ENCODE assay signal across 25 cellular contexts in the genomic region with DNA sequence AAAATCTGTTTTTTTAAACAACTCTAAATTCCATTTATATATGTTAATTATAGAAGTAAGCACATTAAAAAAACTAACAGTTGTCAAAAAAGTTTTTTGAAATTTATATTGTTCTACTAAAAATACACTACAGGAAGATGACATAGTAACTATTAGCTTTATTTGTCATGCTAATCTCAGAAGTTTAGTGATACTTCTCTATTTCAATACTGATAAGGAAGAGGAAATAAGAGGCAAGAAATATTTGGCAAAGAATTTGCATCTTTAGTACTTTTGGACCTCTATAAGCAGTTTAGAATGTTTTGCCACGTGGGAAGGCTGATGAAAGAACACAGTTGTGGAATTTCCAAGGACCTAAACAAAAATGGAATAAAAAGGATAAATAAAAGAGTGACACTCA. TPM values are rescaled to one million over a fixed set of nuclear protein-coding genes. Genes with fewer than 3 reads are reported as not detected.
"Had no signal": no experiment of that assay in that cellular context is flagged by ENCODE, and none has a peak within 500 bp of the region (broad histone marks: within the 10 kb centered on the region; RNA-seq: fewer than 3 reads in every experiment).

No MANE protein-coding gene starts in this region.

- H3K4me1 ChIP-seq: foreskin keratinocyte, prostate gland had no signal

- ATAC-seq: activated CD8-positive, alpha-beta memory T cell treated with anti-CD3 and anti-CD28 coated beads, Interleukin-2, amount 10 ng/mL, durations not matched to agents 7 days and 5 days; activated T-helper 17 cell treated with anti-CD3 and anti-CD28 coated beads, Interleukin-2, amount 50 U/mL, for 72 hours; foreskin keratinocyte; left lung; right cardiac atrium; WTC11 had no signal

- H3K9me3 ChIP-seq: left lung, prostate gland had no signal

- H3K4me3 Mint-ChIP-seq: activated CD4-positive, alpha-beta memory T cell treated with anti-CD3 and anti-CD28 coated beads, Interleukin-2, amount 10 ng/mL, durations not matched to agents 7 days and 5 days; activated CD8-positive, alpha-beta memory T cell treated with anti-CD3 and anti-CD28 coated beads, Interleukin-2, amount 10 ng/mL, durations not matched to agents 7 days and 5 days; activated naive CD8-positive, alpha-beta T cell treated with anti-CD3 and anti-CD28 coated beads, Interleukin-2, amount 10 ng/mL, durations not matched to agents 7 days and 5 days; activated T-helper 17 cell treated with anti-CD3 and anti-CD28 coated beads, Interleukin-2, amount 50 U/mL, for 72 hours; WTC11 had no signal

- H3K27me3 ChIP-seq: cardiac muscle cell, foreskin keratinocyte, left lung had no signal

- H3K27me3 Mint-ChIP-seq: activated CD4-positive, alpha-beta memory T cell treated with anti-CD3 and anti-CD28 coated beads, Interleukin-2, amount 10 ng/mL, durations not matched to agents 7 days and 5 days; activated CD8-positive, alpha-beta memory T cell treated with anti-CD3 and anti-CD28 coated beads, Interleukin-2, amount 10 ng/mL, durations not matched to agents 7 days and 5 days; activated naive CD8-positive, alpha-beta T cell treated with anti-CD3 and anti-CD28 coated beads, Interleukin-2, amount 10 ng/mL, durations not matched to agents 7 days and 5 days; activated T-helper 17 cell treated with anti-CD3 and anti-CD28 coated beads, Interleukin-2, amount 50 U/mL, for 72 hours had no signal

- H3K4me3 ChIP-seq: cardiac muscle cell, left lung, prostate gland had no signal

- DNase-seq: activated CD4-positive, alpha-beta memory T cell treated with anti-CD3 and anti-CD28 coated beads, Interleukin-2, amount 10 ng/mL, durations not matched to agents 7 days and 5 days; activated CD4-positive, alpha-beta T cell treated with anti-CD3 and anti-CD28 coated beads for 48 hours; activated CD8-positive, alpha-beta memory T cell treated with anti-CD3 and anti-CD28 coated beads, Interleukin-2, amount 10 ng/mL, durations not matched to agents 7 days and 5 days; activated naive CD4-positive, alpha-beta T cell; activated naive CD8-positive, alpha-beta T cell treated with anti-CD3 and anti-CD28 coated beads, Interleukin-2, amount 10 ng/mL, durations not matched to agents 7 days and 5 days; amygdala; dermis blood vessel endothelial cell; foreskin keratinocyte; left lung; mammary epithelial cell; right cardiac atrium; SW 1271; T-helper 2 cell had no signal

- H3K27ac ChIP-seq: cardiac muscle cell, epithelial cell of prostate, foreskin keratinocyte, prostate gland had no signal

- H3K4me1 Mint-ChIP-seq: activated CD4-positive, alpha-beta memory T cell treated with anti-CD3 and anti-CD28 coated beads, Interleukin-2, amount 10 ng/mL, durations not matched to agents 7 days and 5 days; activated CD8-positive, alpha-beta memory T cell treated with anti-CD3 and anti-CD28 coated beads, Interleukin-2, amount 10 ng/mL, durations not matched to agents 7 days and 5 days had no signal

- H3K9me3 Mint-ChIP-seq: activated T-helper 17 cell treated with anti-CD3 and anti-CD28 coated beads, Interleukin-2, amount 50 U/mL, for 72 hours had no signal

- H3K27ac Mint-ChIP-seq: activated CD4-positive, alpha-beta memory T cell treated with anti-CD3 and anti-CD28 coated beads, Interleukin-2, amount 10 ng/mL, durations not matched to agents 7 days and 5 days; activated CD8-positive, alpha-beta memory T cell treated with anti-CD3 and anti-CD28 coated beads, Interleukin-2, amount 10 ng/mL, durations not matched to agents 7 days and 5 days; activated naive CD8-positive, alpha-beta T cell treated with anti-CD3 and anti-CD28 coated beads, Interleukin-2, amount 10 ng/mL, durations not matched to agents 7 days and 5 days; activated T-helper 17 cell treated with anti-CD3 and anti-CD28 coated beads, Interleukin-2, amount 50 U/mL, for 72 hours; WTC11 had no signal

RNA-seq across cellular contexts. Expression of gene IL22RA2, which starts 33.1 kb away (rescaled TPM):
- total RNA-seq: activated CD4-positive, alpha-beta memory T cell treated with anti-CD3 and anti-CD28 coated beads, Interleukin-2, amount 10 ng/mL, durations not matched to agents 7 days and 5 days; activated CD8-positive, alpha-beta memory T cell treated with anti-CD3 and anti-CD28 coated beads, Interleukin-2, amount 10 ng/mL, durations not matched to agents 7 days and 5 days; activated naive CD8-positive, alpha-beta T cell treated with anti-CD3 and anti-CD28 coated beads, Interleukin-2, amount 10 ng/mL, durations not matched to agents 7 days and 5 days; activated T-helper 17 cell treated with anti-CD3 and anti-CD28 coated beads, Interleukin-2, amount 50 U/mL, for 72 hours; cardiac muscle cell; chondrocyte; dermis blood vessel endothelial cell; foreskin keratinocyte; kidney epithelial cell; left lung; mammary epithelial cell; myocyte; osteoblast; prostate gland; skeletal muscle tissue; urinary bladder; WTC11 had no signal
- polyA plus RNA-seq: cardiac muscle cell, foreskin keratinocyte, mammary epithelial cell, neural cell, urinary bladder had no signal
